26 cellular contexts compared by ENCODE assay signal in the genomic region with DNA sequence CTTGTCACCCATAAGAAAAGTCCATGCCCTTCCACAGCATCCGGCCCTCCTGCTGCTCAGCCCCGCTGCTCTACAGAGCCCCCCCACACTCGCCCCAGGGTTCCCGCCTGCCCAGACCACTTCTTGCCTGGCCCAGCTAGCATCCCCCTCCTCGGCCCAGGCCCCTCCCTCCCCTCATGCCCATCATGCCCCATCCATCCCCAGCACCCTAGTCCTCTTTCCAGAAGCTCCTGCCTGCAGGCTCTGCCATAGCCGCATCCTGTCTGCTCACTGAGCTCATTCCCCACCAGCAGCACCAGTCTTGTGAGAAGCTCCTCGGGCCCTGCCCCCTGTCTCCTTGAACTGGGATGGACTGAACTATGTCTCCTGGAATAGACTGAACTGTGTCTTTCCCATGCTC. TPM values are rescaled to one million over a fixed set of nuclear protein-coding genes. Genes with fewer than 3 reads are reported as not detected.
DNase-seq lines count a peak whose midpoint lies in the region; ATAC-seq, FAIRE-seq and TF ChIP-seq lines count a peak whose summit lies in the region.
"Had no signal": no experiment of that assay in that cellular context is flagged by ENCODE, and none has a peak within 500 bp of the region (broad histone marks: within the 10 kb centered on the region; RNA-seq: fewer than 3 reads in every experiment).

No MANE protein-coding gene starts in this region.

- H3K27ac ChIP-seq in IMR-90 (ENCODE audit: insufficient read depth, low read length) (no peak overlapping the region), osteoblast (ENCODE audit: low read depth, low read length) (no peak overlapping the region), body of pancreas (no peak overlapping the region)
- H3K27ac ChIP-seq: BLaER1 treated with 17β-estradiol and CSF1 and Interleukin-3, amounts not matched to agents 10 nM and 100 nM; GM23248; SJCRH30 had no signal

- H3K4ac ChIP-seq in IMR-90 (ENCODE audit: low read depth, low read length), result no peak overlapping the region

- no peaks in the 10 kb centered on the region for H3K79me2 ChIP-seq in osteoblast (ENCODE audit: insufficient read depth, low read length)

- no peak overlapping the region for H2BK5ac ChIP-seq in IMR-90 (ENCODE audit: low read depth, low read length, poor library complexity, severe bottlenecking)

- in situ Hi-C loops in IMR-90 (cut with MboI; ENCODE audit: low sequenced_read_pairs), result no loop called here

- no peak for FAIRE-seq in frontal cortex (lab: Jason Lieb, UNC)
- FAIRE-seq: G401.6, GM12892, HTR-8/SVneo had no signal

- WGBS in IMR-90 (ENCODE audit: extremely low coverage in 2 of 2, insufficient read length in 1 of 2), 2 experiments, result 68% methylated on average over 3 of the region's 7 CpGs; no CpG with 5 or more reads in 1 of the 2 experiments
- 75 to 87% methylated on average over 6 to 7 of the region's 7 CpGs for WGBS in body of pancreas, 2 donors

- dilution Hi-C loops in IMR-90 (cut with HindIII; ENCODE audit: low sequenced_read_pairs, unreplicated experiment), result no loop called here

- peaks cover 0 to 1% (median 0%) of the 10 kb centered on the region in 7 donors for H3K9me3 Mint-ChIP-seq in CD14-positive monocyte
- H3K9me3 Mint-ChIP-seq: CD8-positive, alpha-beta T cell; IgD-negative memory B cell had no signal

- H2BK20ac ChIP-seq in IMR-90 (ENCODE audit: low read depth, low read length), result no peak overlapping the region

- H2AFZ ChIP-seq in IMR-90 (replicated peaks; ENCODE audit: low read length, poor library complexity), result no peak overlapping the region
- H2AFZ ChIP-seq in osteoblast (ENCODE audit: low read length), result no peak overlapping the region
- H2AFZ ChIP-seq: GM23248 had no signal

- no peak overlapping the region for H2BK120ac ChIP-seq in IMR-90 (ENCODE audit: low read depth, low read length)

- no peak for ATAC-seq in IMR-90 (ENCODE audit: low read depth)
- ATAC-seq in GM21619 (IDR thresholded peaks at IDR 0.05; ENCODE audit: unreplicated experiment), result no peak
- no peak for ATAC-seq in body of pancreas
- ATAC-seq: CD8-positive, alpha-beta T cell; Panc1 had no signal

- peak; percentile 16 for DNase-seq in CD14-positive monocyte (ENCODE audit: low spot score)
- no peak for DNase-seq in IMR-90
- peak; percentile 47 for DNase-seq in islet precursor cell
- DNase-seq in osteoblast (ENCODE audit: insufficient read length, low spot score, missing footprints), result peak; percentile 52
- DNase-seq in frontal cortex (ENCODE audit: low spot score in 2 of 2), result no peak
- no peak for DNase-seq in body of pancreas
- DNase-seq: CD8-positive, alpha-beta T cell; DMS153; GM23248; NCI-H1105 treated with DMSO at 0.1 percent for 48 hours; NCI-H2081; NCI-H2171; NCI-H345; NCI-H524 treated with DMSO at 0.1 percent for 48 hours; NCI-H82; SJCRH30 had no signal

- H3K4me3 ChIP-seq in IMR-90 (ENCODE audit: insufficient read depth, low read depth, low read length) (no peak overlapping the region), osteoblast (ENCODE audit: insufficient read depth, low read length) (no peak overlapping the region), body of pancreas (no peak overlapping the region)
- H3K4me3 ChIP-seq: BLaER1 treated with 17β-estradiol and CSF1 and Interleukin-3, amounts not matched to agents 10 nM and 100 nM; GM23248; HAP-1; SJCRH30 had no signal

- H4K20me1 ChIP-seq in IMR-90 (ENCODE audit: insufficient read depth, low read length), result no peaks in the 10 kb centered on the region
- no peaks in the 10 kb centered on the region for H4K20me1 ChIP-seq in osteoblast (ENCODE audit: insufficient read depth, low read length)

- no peak for TF ChIP-seq RAD21 in IMR-90 (IDR thresholded peaks at IDR 0.05; ENCODE audit: low read length)

- H3K23ac ChIP-seq in IMR-90 (ENCODE audit: low read depth, low read length), result no peak overlapping the region

- H3K27me3 Mint-ChIP-seq in CD14-positive monocyte (ENCODE audit: low read depth in 3 of 3), result peaks cover 0 to 6% (median 3%) of the 10 kb centered on the region in 3 donors

- POLR2A ChIA-PET in IMR-90 (lab: Charles Lee; ENCODE audit: unreplicated experiment), result no interaction called here

- no peak overlapping the region for H3K4me3 Mint-ChIP-seq in CD14-positive monocyte
- H3K4me3 Mint-ChIP-seq: CD8-positive, alpha-beta T cell; IgD-negative memory B cell had no signal

- H3K4me1 ChIP-seq in IMR-90 (ENCODE audit: control insufficient read depth, insufficient read depth, low read length) (no peaks in the 10 kb centered on the region), osteoblast (ENCODE audit: insufficient read depth, low read length) (peaks cover 6% of the 10 kb centered on the region), body of pancreas (peaks cover 3% of the 10 kb centered on the region)
- H3K4me1 ChIP-seq: HAP-1 had no signal

- no peaks in the 10 kb centered on the region for H3K36me3 Mint-ChIP-seq in CD14-positive monocyte
- H3K36me3 Mint-ChIP-seq: CD8-positive, alpha-beta T cell; IgD-negative memory B cell had no signal

- no peak overlapping the region for H3K27ac Mint-ChIP-seq in CD14-positive monocyte
- H3K27ac Mint-ChIP-seq: CD8-positive, alpha-beta T cell; IgD-negative memory B cell had no signal

- no peak overlapping the region for H3K4me2 ChIP-seq in IMR-90 (ENCODE audit: low read depth, low read length)
- H3K4me2 ChIP-seq in osteoblast (ENCODE audit: insufficient read depth, low read length), result no peak overlapping the region
- H3K4me2 ChIP-seq: BLaER1 treated with 17β-estradiol and CSF1 and Interleukin-3, amounts not matched to agents 10 nM and 100 nM had no signal

- 0 out of 2 replicates have a peak overlapping the region, but pooled peaks have one; percentile 30 for H2AK5ac ChIP-seq in IMR-90 (ENCODE audit: low read depth, low read length)

- CTCF ChIA-PET in IMR-90 (lab: Yijun Ruan, JAX), result no interaction called here

- H3K9ac ChIP-seq in IMR-90 (ENCODE audit: low read depth, low read length), result no peak overlapping the region
- H3K9ac ChIP-seq: BLaER1 treated with 17β-estradiol and CSF1 and Interleukin-3, amounts not matched to agents 10 nM and 100 nM; GM23248 had no signal

- no peaks in the 10 kb centered on the region for H3K9me3 ChIP-seq in IMR-90 (ENCODE audit: control insufficient read depth, insufficient read depth, low read length)
- H3K9me3 ChIP-seq in osteoblast (ENCODE audit: low read depth, low read length), result no peaks in the 10 kb centered on the region
- H3K9me3 ChIP-seq in body of pancreas, result no peaks in the 10 kb centered on the region
- H3K9me3 ChIP-seq: BLaER1 treated with 17β-estradiol and CSF1 and Interleukin-3, amounts not matched to agents 10 nM and 100 nM; HAP-1; SJCRH30 had no signal

- TF ChIP-seq CTCF in CD14-positive monocyte (IDR thresholded peaks at IDR 0.05) (no peak), IMR-90 (conservative IDR thresholded peaks at IDR 0.05; ENCODE audit: low read depth, low read length) (no peak), osteoblast (IDR thresholded peaks at IDR 0.05; ENCODE audit: extremely low read depth, low read depth, low read length) (no peak), body of pancreas (IDR thresholded peaks at IDR 0.05) (no peak)

- H4K5ac ChIP-seq in IMR-90 (ENCODE audit: low read depth, low read length), result no peak overlapping the region

- H2AK9ac ChIP-seq in IMR-90 (replicated peaks; ENCODE audit: low read depth, low read length, poor library complexity), result no peak overlapping the region

- TF ChIP-seq POLR2A in IMR-90 (IDR thresholded peaks at IDR 0.05; ENCODE audit: low read depth, low read length) (no peak), body of pancreas (IDR thresholded peaks at IDR 0.05) (no peak)

- H3K14ac ChIP-seq in IMR-90 (replicated peaks; ENCODE audit: low read depth, low read length), result no peak overlapping the region

- intact Hi-C loops in CD14-positive monocyte (cut with micrococcal nuclease), result no loop called here
- intact Hi-C loops in IMR-90 (cut with micrococcal nuclease), result no loop called here
- intact Hi-C loops in body of pancreas (cut with DNase I), result no loop called here

- H3K9me1 ChIP-seq in IMR-90 (ENCODE audit: insufficient read depth, low read length), result no peaks in the 10 kb centered on the region

- H3K36me3 ChIP-seq in IMR-90 (ENCODE audit: control insufficient read depth, insufficient read depth, low read length), result no peaks in the 10 kb centered on the region
- no peaks in the 10 kb centered on the region for H3K36me3 ChIP-seq in osteoblast (ENCODE audit: insufficient read depth, low read length)
- H3K36me3 ChIP-seq in body of pancreas (replicated peaks in 1 of 2; ENCODE audit: insufficient read depth in 1 of 2, low read depth in 2 of 2), result no peaks in the 10 kb centered on the region
- H3K36me3 ChIP-seq: BLaER1 treated with 17β-estradiol and CSF1 and Interleukin-3, amounts not matched to agents 10 nM and 100 nM; HAP-1; SJCRH30 had no signal

- peaks cover 20% of the 10 kb centered on the region for H3K4me1 Mint-ChIP-seq in CD14-positive monocyte

- H3K27me3 ChIP-seq in IMR-90 (ENCODE audit: control insufficient read depth, insufficient read depth, low read length) (peaks cover 15% of the 10 kb centered on the region), osteoblast (ENCODE audit: insufficient read depth, low read length) (no peaks in the 10 kb centered on the region), body of pancreas (no peaks in the 10 kb centered on the region)
- H3K27me3 ChIP-seq: SJCRH30 had no signal

- H3K56ac ChIP-seq in IMR-90 (ENCODE audit: extremely low read depth, insufficient read depth, low read length), result no peak overlapping the region

- H3K79me1 ChIP-seq in IMR-90 (ENCODE audit: low read depth in 1 of 2, low read length in 2 of 2), result no peaks in the 10 kb centered on the region

- BruUV-seq in IMR-90 (replicated peaks; lab: Mats Ljungman, UMichigan), result no TSS peak

- H4K91ac ChIP-seq in IMR-90 (ENCODE audit: insufficient read depth, low read depth, low read length), result no peak overlapping the region

- H3K18ac ChIP-seq in IMR-90 (ENCODE audit: low read depth, low read length), result no peak overlapping the region

- H4K8ac ChIP-seq in IMR-90 (ENCODE audit: low read depth in 2 of 2, low read length in 2 of 2), result no peak overlapping the region

- H2BK15ac ChIP-seq in IMR-90 (ENCODE audit: low read depth, low read length), result no peak overlapping the region

TF ChIP-seq in IMR-90, 13 proteins besides CTCF, POLR2A, EP300 and RAD21:
- TF ChIP-seq BHLHE40 (IDR thresholded peaks at IDR 0.05; ENCODE audit: low read depth, low read length) (no peak), RCOR1 (IDR thresholded peaks at IDR 0.05; ENCODE audit: insufficient replicate concordance, low read length) (no peak), SMC3 (IDR thresholded peaks at IDR 0.05; ENCODE audit: low read depth, low read length) (no peak)
TF ChIP-seq in IMR-90: peak in this region for 0.

RNA-seq across cellular contexts. Expression of a gene that starts 54.5 kb away (rescaled TPM):
- not detected for polyA plus RNA-seq in CD14-positive monocyte
- total RNA-seq in IMR-90 (2012; rRNA removed), result not detected in 2 replicates
- not detected in 2 replicates for polyA plus RNA-seq in IMR-90 (2012; rRNA removed)
- polyA plus RNA-seq in IMR-90 (2012; cell fraction: cytosol; rRNA removed), result not detected in 2 replicates
- polyA plus RNA-seq in IMR-90 (2012; cell fraction: nucleus; rRNA removed; ENCODE audit: low replicate concordance), result not detected in 2 replicates
- not detected in 2 replicates for total RNA-seq in osteoblast
- total RNA-seq in frontal cortex, result not detected
- total RNA-seq in body of pancreas, result not detected
- total RNA-seq: A673; CD8-positive, alpha-beta T cell; Daoy; GM23248; SJCRH30 had no signal
- polyA plus RNA-seq: GM23248, IgD-negative memory B cell had no signal

Comparison
In these comparisons a context has a peak if more than half of its experiments do, and no peak if none do; other contexts are left out.
1. DNase-seq: peak in CD14-positive monocyte (single experiment), islet precursor cell (single experiment) and osteoblast (single experiment); none in IMR-90 (single experiment), frontal cortex (0 of 2) and body of pancreas (0 of 4).